Comparison of ENCODE assay signal across 9 cellular contexts in genomic region chr1:150995896-150996295, GRCh38. TPM values are rescaled to one million over a fixed set of nuclear protein-coding genes. Genes with fewer than 3 reads are reported as not detected.
DNase-seq lines count a peak whose midpoint lies in the region; ATAC-seq, FAIRE-seq and TF ChIP-seq lines count a peak whose summit lies in the region.
"Had no signal": no experiment of that assay in that cellular context is flagged by ENCODE, and none has a peak within 500 bp of the region (broad histone marks: within the 10 kb centered on the region; RNA-seq: fewer than 3 reads in every experiment).

No MANE protein-coding gene starts in this region.

- POLR2A ChIA-PET in T-cell (lab: Charles Lee): interaction anchor here (0.6 to 0.7 kb wide), 2 partner anchors 166 to 187 kb away, joined by 3 to 6 read pairs; no protein-coding TSS in a partner anchor

- H3K27ac ChIP-seq in esophagus squamous epithelium (peak overlapping the region in 3 of 4 donors; percentile 30 to 47 (median 40)), neutrophil (peak overlapping the region; percentile 67)

- no peaks in the 10 kb centered on the region for H3K27me3 ChIP-seq in esophagus squamous epithelium
- H3K27me3 ChIP-seq in neutrophil: no peaks in the 10 kb centered on the region

- peaks cover 15% of the 10 kb centered on the region for H3K36me3 Mint-ChIP-seq in T-cell
- H3K36me3 Mint-ChIP-seq: activated naive CD8-positive, alpha-beta T cell had no signal

- no peak overlapping the region for H3K4me3 Mint-ChIP-seq in T-cell
- H3K4me3 Mint-ChIP-seq: activated naive CD8-positive, alpha-beta T cell had no signal

- DNase-seq in activated naive CD4-positive, alpha-beta T cell treated with Interleukin-2 at 50 U/mL for 16 hours: peak; percentile 28
- DNase-seq in activated naive CD4-positive, alpha-beta T cell treated with anti-CD3 and anti-CD28 coated beads, Interleukin-2, amount 50 U/mL, for 16 hours: no peak
- DNase-seq in T-cell (peak in 7 of 34 experiments; percentile 16 to 34 (median 19)), esophagus squamous epithelium (lab: John Stamatoyannopoulos, UW) (no peak), HTR-8/SVneo (ENCODE audit: insufficient read length, low spot score) (no peak)

- H3K36me3 ChIP-seq in esophagus squamous epithelium (peaks cover 28 to 62% (median 28%) of the 10 kb centered on the region in 3 donors), neutrophil (peaks cover 73% of the 10 kb centered on the region)

- no peak for FAIRE-seq in HTR-8/SVneo (lab: Jason Lieb, UNC)

- H3K4me1 ChIP-seq in esophagus squamous epithelium (peaks cover 6 to 9% (median 6%) of the 10 kb centered on the region in 3 donors), neutrophil (ENCODE audit: control insufficient read depth in 1 of 2, insufficient read depth in 1 of 2, low read depth in 1 of 2, low read length in 1 of 2) (peaks cover 22 to 23% of the 10 kb centered on the region in 2 experiments)

- CTCF ChIA-PET in T-cell (lab: Charles Lee): interaction anchor here in 1 of 2 donors (0.6 to 2.2 kb wide), 7 partner anchors 10 to 435 kb away, joined by 3 to 30 read pairs (median 3); partner anchors contain the start of genes MINDY1 and SETDB1

- intact Hi-C loops in esophagus squamous epithelium (cut with DNase I): no loop called here

- H3K4me1 Mint-ChIP-seq in T-cell: peaks cover 7 to 15% (median 13%) of the 10 kb centered on the region in 3 donors

- WGBS in esophagus squamous epithelium, 2 donors: 30 to 41% methylated on average over 8 to 9 of the region's 9 CpGs

- no peaks in the 10 kb centered on the region for H3K9me3 ChIP-seq in esophagus squamous epithelium
- H3K9me3 ChIP-seq in neutrophil: no peaks in the 10 kb centered on the region

- TF ChIP-seq POLR2A in esophagus squamous epithelium (IDR thresholded peaks at IDR 0.05): no peak

- TF ChIP-seq CTCF in esophagus squamous epithelium (IDR thresholded peaks at IDR 0.05) (peak; percentile 65 to 86 (median 82)), neutrophil (IDR thresholded peaks at IDR 0.05) (peak; percentile 90)

- H3K9me3 Mint-ChIP-seq in T-cell: no peaks in the 10 kb centered on the region

- H3K4me3 ChIP-seq in esophagus squamous epithelium (peak overlapping the region in 1 of 4 donors; percentile 32), neutrophil (ENCODE audit: low read depth in 1 of 2, low read length in 1 of 2) (no peak overlapping the region)

- peak in 3 of 4 experiments; percentile 37 to 55 (median 48) for ATAC-seq in T-cell (replicated peaks in 1 of 4)
- no peak for ATAC-seq in HG02885 (IDR thresholded peaks at IDR 0.05; ENCODE audit: poor library complexity, unreplicated experiment)
- ATAC-seq in HG02870 (IDR thresholded peaks at IDR 0.05; ENCODE audit: unreplicated experiment): no peak

- H3K27me3 Mint-ChIP-seq in T-cell: no peaks in the 10 kb centered on the region
- H3K27me3 Mint-ChIP-seq: activated naive CD8-positive, alpha-beta T cell had no signal

- H3K27ac Mint-ChIP-seq in T-cell: peak overlapping the region; percentile 76 to 79
- H3K27ac Mint-ChIP-seq: activated naive CD8-positive, alpha-beta T cell had no signal

RNA-seq across cellular contexts. Expression of gene MINDY1, which starts 10.8 kb away (rescaled TPM):
- total RNA-seq in T-cell (10 to 100 TPM; 15.3 to 26.8 (median 19.0) TPM), esophagus squamous epithelium (10 to 100 TPM; 25.4 to 52.5 (median 37.1) TPM)

RNA-seq across cellular contexts. Expression of gene PRUNE1, which starts 12.4 kb away (rescaled TPM):
- total RNA-seq in T-cell: 10 to 100 TPM; 15.3 to 31.3 (median 24.9) TPM
- 10 to 100 TPM in 3 of 4 donors, 1 to 10 TPM in 1; 8.9 to 21.0 (median 15.9) TPM for total RNA-seq in esophagus squamous epithelium

RNA-seq across cellular contexts. Expression of gene ANXA9, which starts 13.8 kb away (rescaled TPM):
- under 1 TPM in 2 of 5 donors, not detected in 3; 0.15 to 0.16 TPM for total RNA-seq in T-cell
- 1 to 10 TPM; 1.2 to 7.8 (median 4.4) TPM for total RNA-seq in esophagus squamous epithelium

RNA-seq across cellular contexts. Expression of gene CERS2, which starts 21.3 kb away (rescaled TPM):
- 100 to 1,000 TPM in 4 of 5 donors, 10 to 100 TPM in 1; 74.3 to 153 (median 135) TPM for total RNA-seq in T-cell
- total RNA-seq in esophagus squamous epithelium: 10 to 100 TPM; 18.2 to 72.7 (median 45.4) TPM

RNA-seq across cellular contexts. Expression of gene BNIPL, which starts 40.5 kb away (rescaled TPM):
- total RNA-seq in T-cell (1 to 10 TPM in 3 of 5 donors, under 1 TPM in 2; 0.54 to 2.6 (median 2.2) TPM), esophagus squamous epithelium (100 to 1,000 TPM in 1 of 4 donors, 10 to 100 TPM in 3; 52.7 to 168 (median 96.1) TPM)

Comparison
In these comparisons a context has a peak if more than half of its experiments do, and no peak if none do; other contexts are left out.
1. ATAC-seq: peak in T-cell (3 of 4); none in HG02885 (single experiment) and HG02870 (single experiment).